Comparison of ENCODE assay signal across 11 cellular contexts in genomic region chr11:65547446-65548125, GRCh38. TPM values are rescaled to one million over a fixed set of nuclear protein-coding genes. Genes with fewer than 3 reads are reported as not detected.
DNase-seq lines count a peak whose midpoint lies in the region; ATAC-seq and TF ChIP-seq lines count a peak whose summit lies in the region.
"Had no signal": no experiment of that assay in that cellular context is flagged by ENCODE, and none has a peak within 500 bp of the region (broad histone marks: within the 10 kb centered on the region; RNA-seq: fewer than 3 reads in every experiment).

No MANE protein-coding gene starts in this region.

- TF ChIP-seq EP300 in SK-N-SH (IDR thresholded peaks at IDR 0.05; ENCODE audit: borderline replicate concordance in 1 of 2, low read depth in 1 of 2, low read length in 1 of 2), result no peak

- peak overlapping the region; percentile 9 for H3K4me3 ChIP-seq in CD8-positive, alpha-beta T cell (ENCODE audit: low read depth, low read length)
- H3K4me3 ChIP-seq in HCT116 (replicated peaks in 1 of 2; ENCODE audit: low read depth in 1 of 2, low read length in 2 of 2), result no peak overlapping the region
- no peak overlapping the region for H3K4me3 ChIP-seq in SK-N-SH (ENCODE audit: low read depth in 2 of 2, low read length in 1 of 2)

- peaks cover 2% of the 10 kb centered on the region for H3F3A ChIP-seq in SK-N-SH (replicated peaks; ENCODE audit: insufficient read depth)

- no TSS peak for BruUV-seq in HCT116 (replicated peaks; lab: Mats Ljungman, UMichigan)

- H3K9me2 ChIP-seq in HCT116 (ENCODE audit: insufficient read depth) (no peaks in the 10 kb centered on the region), SK-N-SH (no peaks in the 10 kb centered on the region)

- H3K79me2 ChIP-seq in HCT116 (ENCODE audit: insufficient read depth, low read length) (no peaks in the 10 kb centered on the region), SK-N-SH (ENCODE audit: insufficient read depth) (peaks cover 12% of the 10 kb centered on the region; the same call in 1 of the 2 replicates)

- DNase-seq in CD8-positive, alpha-beta T cell, result peak in 4 of 7 experiments; percentile 39 to 72 (median 55)
- no peak for DNase-seq in HCT116 (ENCODE audit: low read depth, low spot score)
- no peak for DNase-seq in activated CD8-positive, alpha-beta T cell treated with anti-CD3 and anti-CD28 coated beads, Interleukin-2, amount 10 ng/mL, durations not matched to agents 7 days and 5 days
- DNase-seq in immature natural killer cell, result no peak
- no peak for DNase-seq in SK-N-SH
- no peak for DNase-seq in activated CD4-positive, CD25-positive, alpha-beta regulatory T cell treated with anti-CD3 and anti-CD28 coated beads, Interleukin-2, amount 50 U/mL, for 72 hours
- DNase-seq in sciatic nerve (ENCODE audit: low spot score), result no peak
- no peak for DNase-seq in Ammon's horn (ENCODE audit: low spot score)
- DNase-seq: COR-L47, foreskin fibroblast, sigmoid colon had no signal

- CTCF ChIA-PET in CD8-positive, alpha-beta T cell (lab: Charles Lee), result interaction anchor here (0.7 to 8.5 kb wide), 9 partner anchors 11 to 57 kb away, joined by 3 to 47 read pairs (median 4); partner anchors contain the start of genes FAM89B, MALAT1 and ZNRD2
- CTCF ChIA-PET in HCT116 (lab: Charles Lee), result no interaction called here
- CTCF ChIA-PET in activated CD8-positive, alpha-beta T cell treated with anti-CD3 and anti-CD28 coated beads, Interleukin-2, amount 10 ng/mL, durations not matched to agents 7 days and 5 days (lab: Charles Lee), result interaction anchor here (1.3 to 8.4 kb wide), 5 partner anchors 9 to 43 kb away, joined by 3 to 172 read pairs (median 5); partner anchors contain the start of genes FAM89B and KCNK7
- CTCF ChIA-PET in SK-N-SH (lab: Yijun Ruan, JAX), result interaction anchor here (0.8 to 13.1 kb wide), 4 partner anchors 6 to 39 kb away, joined by 3 to 295 read pairs (median 46); partner anchors contain the start of genes EHBP1L1, FAM89B and ZNRD2

- no peak overlapping the region for H3K4me2 ChIP-seq in HCT116 (ENCODE audit: low read length)
- H3K4me2 ChIP-seq in SK-N-SH, result no peak overlapping the region

- peaks cover 54% of the 10 kb centered on the region for H3K4me1 Mint-ChIP-seq in CD8-positive, alpha-beta T cell (ENCODE audit: low read depth)
- H3K4me1 Mint-ChIP-seq in activated CD8-positive, alpha-beta T cell treated with anti-CD3 and anti-CD28 coated beads, Interleukin-2, amount 10 ng/mL, durations not matched to agents 7 days and 5 days (ENCODE audit: low read depth), result peaks cover 57% of the 10 kb centered on the region
- peaks cover 36 to 41% of the 10 kb centered on the region in 2 donors for H3K4me1 Mint-ChIP-seq in immature natural killer cell

- intact Hi-C loops in CD8-positive, alpha-beta T cell (cut with DNase I, micrococcal nuclease), result loop anchor here in 1 of 2 experiments (10.0 kb wide), 1 partner anchor 237 kb away; the partner anchor contains the start of genes AP5B1 and OVOL1
- intact Hi-C loops in HCT116 (cut with micrococcal nuclease) (no loop called here), sciatic nerve (cut with DNase I) (loop anchor here (10.0 kb wide), 1 partner anchor 47 kb away; the partner anchor contains the start of gene KCNK7)

- no peaks in the 10 kb centered on the region for H3K27me3 Mint-ChIP-seq in CD8-positive, alpha-beta T cell (ENCODE audit: low read depth)
- H3K27me3 Mint-ChIP-seq in activated CD8-positive, alpha-beta T cell treated with anti-CD3 and anti-CD28 coated beads, Interleukin-2, amount 10 ng/mL, durations not matched to agents 7 days and 5 days (ENCODE audit: low read depth), result no peaks in the 10 kb centered on the region
- peaks cover 3 to 6% (median 4%) of the 10 kb centered on the region in 3 donors for H3K27me3 Mint-ChIP-seq in immature natural killer cell (ENCODE audit: low read depth in 3 of 3)

- peaks cover 19% of the 10 kb centered on the region for H3K36me3 ChIP-seq in CD8-positive, alpha-beta T cell (ENCODE audit: insufficient read depth, low read length)
- H3K36me3 ChIP-seq in HCT116 (ENCODE audit: control insufficient read depth in 1 of 2, insufficient read depth in 2 of 2, low read length in 2 of 2), result peaks cover 5 to 18% of the 10 kb centered on the region in 2 experiments
- H3K36me3 ChIP-seq in SK-N-SH (replicated peaks in 1 of 2; ENCODE audit: control insufficient read depth in 1 of 2, insufficient read depth in 2 of 2, low read length in 1 of 2), result peaks cover 27 to 57% of the 10 kb centered on the region in 2 experiments

- no peak for TF ChIP-seq CTCF in CD8-positive, alpha-beta T cell (IDR thresholded peaks at IDR 0.05)
- TF ChIP-seq CTCF in HCT116 (IDR thresholded peaks at IDR 0.05 in 2 of 3, conservative IDR thresholded peaks at IDR 0.05 in 1 of 3; ENCODE audit: borderline replicate concordance in 1 of 3, insufficient read depth in 1 of 3, low read depth in 2 of 3, low read length in 2 of 3) (no peak), SK-N-SH (IDR thresholded peaks at IDR 0.05) (no peak)

- H3K4me1 ChIP-seq in CD8-positive, alpha-beta T cell (ENCODE audit: insufficient read depth, low read length), result peaks cover 49% of the 10 kb centered on the region
- H3K4me1 ChIP-seq in HCT116 (ENCODE audit: control insufficient read depth in 1 of 2, insufficient read depth in 2 of 2, low read length in 2 of 2) (peaks cover 28 to 32% of the 10 kb centered on the region in 2 experiments), SK-N-SH (ENCODE audit: control insufficient read depth in 1 of 2, insufficient read depth in 2 of 2, low read depth in 1 of 2, low read length in 1 of 2) (peaks cover 0 to 4% of the 10 kb centered on the region in 2 experiments; a peak in 1 of 4 replicates)

- WGBS in SK-N-SH (ENCODE audit: low lambda C conversion rate), result 97% methylated on average over 44 of the region's 52 CpGs

- H3K9me3 ChIP-seq in CD8-positive, alpha-beta T cell (ENCODE audit: low read length), result no peaks in the 10 kb centered on the region
- H3K9me3 ChIP-seq in HCT116 (ENCODE audit: control insufficient read depth in 1 of 2, insufficient read depth in 1 of 2, low read depth in 1 of 2, low read length in 2 of 2), result no peaks in the 10 kb centered on the region
- no peaks in the 10 kb centered on the region for H3K9me3 ChIP-seq in SK-N-SH
- H3K9me3 ChIP-seq: sigmoid colon had no signal

- H3K27ac Mint-ChIP-seq in CD8-positive, alpha-beta T cell, result peak overlapping the region; percentile 90
- peak overlapping the region; percentile 69 for H3K27ac Mint-ChIP-seq in activated CD8-positive, alpha-beta T cell treated with anti-CD3 and anti-CD28 coated beads, Interleukin-2, amount 10 ng/mL, durations not matched to agents 7 days and 5 days
- H3K27ac Mint-ChIP-seq in immature natural killer cell, result peak overlapping the region in 5 of 6 donors; percentile 45 to 77 (median 65)

- TF ChIP-seq POLR2A in HCT116 (IDR thresholded peaks at IDR 0.05; ENCODE audit: borderline replicate concordance, extremely low read depth, insufficient read depth, insufficient read length), result no peak

- H3K36me3 Mint-ChIP-seq in CD8-positive, alpha-beta T cell, result peaks cover 53% of the 10 kb centered on the region
- H3K36me3 Mint-ChIP-seq in activated CD8-positive, alpha-beta T cell treated with anti-CD3 and anti-CD28 coated beads, Interleukin-2, amount 10 ng/mL, durations not matched to agents 7 days and 5 days (ENCODE audit: low read depth), result peaks cover 52% of the 10 kb centered on the region
- peaks cover 9 to 20% (median 16%) of the 10 kb centered on the region in 3 donors for H3K36me3 Mint-ChIP-seq in immature natural killer cell

- POLR2A ChIA-PET in CD8-positive, alpha-beta T cell (lab: Charles Lee), result interaction anchor here (1.2 to 2.0 kb wide), 5 partner anchors 7 to 48 kb away, joined by 5 to 13 read pairs (median 7); partner anchors contain the start of genes FAM89B, MALAT1 and ZNRD2
- POLR2A ChIA-PET in HCT116 (lab: Charles Lee) (interaction anchor here (0.8 kb wide), 2 partner anchors 10 to 123 kb away, joined by 3 to 8 read pairs; no protein-coding TSS in a partner anchor), SK-N-SH (lab: Yijun Ruan, JAX) (no interaction called here)
- POLR2A ChIA-PET in activated CD8-positive, alpha-beta T cell treated with anti-CD3 and anti-CD28 coated beads, Interleukin-2, amount 10 ng/mL, durations not matched to agents 7 days and 5 days (lab: Charles Lee), result interaction anchor here (0.9 to 1.1 kb wide), 3 partner anchors 9 to 49 kb away, joined by 3 to 5 read pairs (median 3); partner anchors contain the start of genes MALAT1 and ZNRD2

- TF ChIP-seq RAD21 in HCT116 (IDR thresholded peaks at IDR 0.05; ENCODE audit: low read depth), result no peak
- no peak for TF ChIP-seq RAD21 in SK-N-SH (IDR thresholded peaks at IDR 0.05; ENCODE audit: low read length)

- H3K4me3 Mint-ChIP-seq in CD8-positive, alpha-beta T cell, result peak overlapping the region; percentile 62
- peak overlapping the region; percentile 72 for H3K4me3 Mint-ChIP-seq in activated CD8-positive, alpha-beta T cell treated with anti-CD3 and anti-CD28 coated beads, Interleukin-2, amount 10 ng/mL, durations not matched to agents 7 days and 5 days
- peak overlapping the region in 3 of 5 donors; percentile 47 to 61 (median 51) for H3K4me3 Mint-ChIP-seq in immature natural killer cell

- peak; percentile 1 for ATAC-seq in CD8-positive, alpha-beta T cell
- ATAC-seq in HCT116 (no peak), sciatic nerve (no peak)
- ATAC-seq in activated CD8-positive, alpha-beta T cell treated with anti-CD3 and anti-CD28 coated beads, Interleukin-2, amount 10 ng/mL, durations not matched to agents 7 days and 5 days, result no peak

- no peaks in the 10 kb centered on the region for H4K20me1 ChIP-seq in HCT116 (ENCODE audit: insufficient read depth)
- 0 out of 2 replicates have a peak, but pooled peaks cover 7% of the 10 kb centered on the region for H4K20me1 ChIP-seq in SK-N-SH (ENCODE audit: insufficient read depth)

- RAD21 ChIA-PET in HCT116 (lab: Charles Lee; ENCODE audit: low non-redundant PET in 1 of 2, low total read pairs in 2 of 2, uncharacterized antibody in 2 of 2, unreplicated experiment in 2 of 2), result no interaction called here

- H3K9ac ChIP-seq in HCT116 (ENCODE audit: low read length) (no peak overlapping the region), SK-N-SH (no peak overlapping the region)

- no peak overlapping the region for H3K27ac ChIP-seq in CD8-positive, alpha-beta T cell (ENCODE audit: low read depth, low read length)
- 0 out of 2 replicates have a peak overlapping the region, but pooled peaks have one; percentile 49 for H3K27ac ChIP-seq in HCT116 (ENCODE audit: low read depth, low read length)
- no peak overlapping the region for H3K27ac ChIP-seq in SK-N-SH (ENCODE audit: low read depth in 2 of 2, low read length in 1 of 2)

- no peaks in the 10 kb centered on the region for H3K27me3 ChIP-seq in CD8-positive, alpha-beta T cell (ENCODE audit: insufficient read depth, low read length)
- no peaks in the 10 kb centered on the region for H3K27me3 ChIP-seq in HCT116 (ENCODE audit: insufficient read depth, low read length)
- H3K27me3 ChIP-seq in SK-N-SH (ENCODE audit: insufficient read depth), result no peaks in the 10 kb centered on the region
- H3K27me3 ChIP-seq: sigmoid colon had no signal

- no peak overlapping the region for H2AFZ ChIP-seq in HCT116 (ENCODE audit: low read depth, low read length, poor library complexity, severe bottlenecking)
- H2AFZ ChIP-seq in SK-N-SH (ENCODE audit: low read depth), result no peak overlapping the region

- H3K9me3 Mint-ChIP-seq in CD8-positive, alpha-beta T cell, result no peaks in the 10 kb centered on the region
- no peaks in the 10 kb centered on the region for H3K9me3 Mint-ChIP-seq in activated CD8-positive, alpha-beta T cell treated with anti-CD3 and anti-CD28 coated beads, Interleukin-2, amount 10 ng/mL, durations not matched to agents 7 days and 5 days (ENCODE audit: insufficient read depth)
- H3K9me3 Mint-ChIP-seq in immature natural killer cell, result peaks cover 0 to 2% (median 0%) of the 10 kb centered on the region in 6 donors

RNA-seq across cellular contexts. Expression of gene LTBP3, which starts 10.6 kb away (rescaled TPM):
- 100 to 1,000 TPM; 231 to 246 TPM for total RNA-seq in CD8-positive, alpha-beta T cell
- total RNA-seq in HCT116 (2021; ENCODE audit: unreplicated experiment) (248 TPM), sciatic nerve (306 TPM)
- 238 and 328 TPM in 2 replicates for polyA plus RNA-seq in HCT116 (2012)
- 10 to 100 TPM; 64.7 to 70.8 TPM for total RNA-seq in activated CD8-positive, alpha-beta T cell treated with anti-CD3 and anti-CD28 coated beads, Interleukin-2, amount 10 ng/mL, durations not matched to agents 7 days and 5 days
- polyA plus RNA-seq in immature natural killer cell (10 to 100 TPM in 2 of 3 donors, 1 to 10 TPM in 1; 3.3 to 21.0 (median 14.5) TPM), SK-N-SH (2012; rRNA removed) (92.1 and 167 TPM in 2 replicates)
- 62.4 and 112 TPM in 2 replicates for polyA plus RNA-seq in SK-N-SH (2012; cell fraction: cytosol; rRNA removed)
- polyA plus RNA-seq in SK-N-SH (2012; cell fraction: nucleus; rRNA removed), result 691 and 1,438 TPM in 2 replicates

RNA-seq across cellular contexts. Expression of gene ZNRD2, which starts 22.7 kb away (rescaled TPM):
- total RNA-seq in CD8-positive, alpha-beta T cell, result 10 to 100 TPM; 35.6 to 41.4 TPM
- total RNA-seq in HCT116 (2021; ENCODE audit: unreplicated experiment) (66.8 TPM), sciatic nerve (23.7 TPM)
- 86.9 and 93.0 TPM in 2 replicates for polyA plus RNA-seq in HCT116 (2012)
- total RNA-seq in activated CD8-positive, alpha-beta T cell treated with anti-CD3 and anti-CD28 coated beads, Interleukin-2, amount 10 ng/mL, durations not matched to agents 7 days and 5 days, result 10 to 100 TPM; 39.2 to 40.7 TPM
- polyA plus RNA-seq in immature natural killer cell (100 to 1,000 TPM in 2 of 3 donors, 10 to 100 TPM in 1; 100.0 to 138 (median 117) TPM), SK-N-SH (2012; rRNA removed) (62.5 and 78.1 TPM in 2 replicates)
- 32.6 and 44.8 TPM in 2 replicates for polyA plus RNA-seq in SK-N-SH (2012; cell fraction: cytosol; rRNA removed)
- 76.5 and 92.5 TPM in 2 replicates for polyA plus RNA-seq in SK-N-SH (2012; cell fraction: nucleus; rRNA removed)

RNA-seq across cellular contexts. Expression of gene SCYL1, which starts 22.7 kb away (rescaled TPM):
- total RNA-seq in CD8-positive, alpha-beta T cell, result 10 to 100 TPM; 55.8 to 60.4 TPM
- total RNA-seq in HCT116 (2021; ENCODE audit: unreplicated experiment), result 104 TPM
- polyA plus RNA-seq in HCT116 (2012), result 82.4 and 84.4 TPM in 2 replicates
- total RNA-seq in activated CD8-positive, alpha-beta T cell treated with anti-CD3 and anti-CD28 coated beads, Interleukin-2, amount 10 ng/mL, durations not matched to agents 7 days and 5 days, result 10 to 100 TPM; 68.0 to 69.5 TPM
- 10 to 100 TPM; 17.8 to 52.5 (median 23.3) TPM for polyA plus RNA-seq in immature natural killer cell
- polyA plus RNA-seq in SK-N-SH (2012; rRNA removed), result 76.7 and 79.9 TPM in 2 replicates
- polyA plus RNA-seq in SK-N-SH (2012; cell fraction: cytosol; rRNA removed), result 26.2 and 41.7 TPM in 2 replicates
- 115 and 159 TPM in 2 replicates for polyA plus RNA-seq in SK-N-SH (2012; cell fraction: nucleus; rRNA removed)
- total RNA-seq in sciatic nerve, result 64.0 TPM

RNA-seq across cellular contexts. Expression of gene FAM89B, which starts 24.8 kb away (rescaled TPM):
- total RNA-seq in CD8-positive, alpha-beta T cell, result 10 to 100 TPM; 20.6 to 20.8 TPM
- 60.0 TPM for total RNA-seq in HCT116 (2021; ENCODE audit: unreplicated experiment)
- polyA plus RNA-seq in HCT116 (2012), result 46.1 and 52.9 TPM in 2 replicates
- 10 to 100 TPM; 32.0 to 33.6 TPM for total RNA-seq in activated CD8-positive, alpha-beta T cell treated with anti-CD3 and anti-CD28 coated beads, Interleukin-2, amount 10 ng/mL, durations not matched to agents 7 days and 5 days
- polyA plus RNA-seq in immature natural killer cell, result 100 to 1,000 TPM in 2 of 3 donors, 10 to 100 TPM in 1; 98.6 to 173 (median 158) TPM
- 61.3 and 65.3 TPM in 2 replicates for polyA plus RNA-seq in SK-N-SH (2012; rRNA removed)
- polyA plus RNA-seq in SK-N-SH (2012; cell fraction: cytosol; rRNA removed), result 19.9 and 37.5 TPM in 2 replicates
- 38.7 and 41.4 TPM in 2 replicates for polyA plus RNA-seq in SK-N-SH (2012; cell fraction: nucleus; rRNA removed)
- total RNA-seq in sciatic nerve, result 44.1 TPM

RNA-seq across cellular contexts. Expression of gene EHBP1L1, which starts 28.3 kb away (rescaled TPM):
- 10 to 100 TPM; 64.7 to 65.1 TPM for total RNA-seq in CD8-positive, alpha-beta T cell
- 105 TPM for total RNA-seq in HCT116 (2021; ENCODE audit: unreplicated experiment)
- polyA plus RNA-seq in HCT116 (2012), result 88.5 and 90.6 TPM in 2 replicates
- total RNA-seq in activated CD8-positive, alpha-beta T cell treated with anti-CD3 and anti-CD28 coated beads, Interleukin-2, amount 10 ng/mL, durations not matched to agents 7 days and 5 days, result 10 to 100 TPM; 94.4 to 95.3 TPM
- polyA plus RNA-seq in immature natural killer cell, result 10 to 100 TPM; 14.8 to 19.3 (median 17.7) TPM
- polyA plus RNA-seq in SK-N-SH (2012; rRNA removed), result 35.1 and 48.7 TPM in 2 replicates
- polyA plus RNA-seq in SK-N-SH (2012; cell fraction: cytosol; rRNA removed), result 17.6 and 25.5 TPM in 2 replicates
- 163 and 263 TPM in 2 replicates for polyA plus RNA-seq in SK-N-SH (2012; cell fraction: nucleus; rRNA removed)
- total RNA-seq in sciatic nerve, result 149 TPM

Comparison
In these comparisons a context has a peak if more than half of its experiments do, and no peak if none do; other contexts are left out.
1. DNase-seq: peak in CD8-positive, alpha-beta T cell (4 of 7); none in HCT116 (single experiment), activated CD8-positive, alpha-beta T cell treated with anti-CD3 and anti-CD28 coated beads, Interleukin-2, amount 10 ng/mL, durations not matched to agents 7 days and 5 days (single experiment), immature natural killer cell (0 of 3), SK-N-SH (single experiment), activated CD4-positive, CD25-positive, alpha-beta regulatory T cell treated with anti-CD3 and anti-CD28 coated beads, Interleukin-2, amount 50 U/mL, for 72 hours (single experiment), sciatic nerve (single experiment) and Ammon's horn (single experiment).
2. Peak in every context shown above with its lines, with median percentiles within 50 percentile points of each other: H3K27ac Mint-ChIP-seq and H3K4me3 Mint-ChIP-seq.